4 cellular contexts compared by ENCODE assay signal in the genomic region with DNA sequence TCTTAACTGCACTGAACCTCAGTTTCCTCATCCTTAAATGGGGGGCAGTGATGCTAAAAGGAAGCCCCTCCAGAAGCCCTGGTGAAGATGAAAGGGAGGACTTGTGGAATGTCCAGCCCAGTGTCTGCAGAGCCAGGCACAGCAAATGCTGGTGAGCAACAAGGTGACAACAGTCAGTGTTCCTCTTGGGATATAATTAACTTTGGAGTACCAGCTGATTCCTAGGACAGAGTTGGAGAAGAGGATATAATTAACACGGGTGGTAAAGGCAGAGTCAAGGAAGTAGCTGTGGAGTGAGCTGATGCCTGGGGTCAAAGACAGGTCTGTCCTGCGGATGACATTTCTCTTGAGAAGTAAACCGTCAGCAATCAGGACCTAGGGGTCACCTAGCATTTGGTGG.
"Had no signal": no experiment of that assay in that cellular context is flagged by ENCODE, and none has a peak within 500 bp of the region (broad histone marks: within the 10 kb centered on the region; RNA-seq: fewer than 3 reads in every experiment).

No MANE protein-coding gene starts in this region.

- H3K27ac Mint-ChIP-seq: GM23338, H9 had no signal

- DNase-seq: H9, HCEC 1CT, IMR-90 had no signal

- ATAC-seq: GM23338 had no signal

- H3K4me3 ChIP-seq: GM23338 had no signal

- H3K4me3 Mint-ChIP-seq: GM23338, H9 had no signal
